ENCODE assay signal across 1 cellular context in genomic region chr6:138550346-138550767, GRCh38.
TF ChIP-seq lines count a peak whose summit lies in the region.

No MANE protein-coding gene starts in this region.

TF ChIP-seq in HepG2, 621 proteins besides CTCF, POLR2A, EP300 and RAD21 (continued from another document and continues in another):
- no peak for TF ChIP-seq ZNF800 (CRISPR knock-in tag; IDR thresholded peaks at IDR 0.05)
- no peak; the same call in 1 of the 2 replicates for TF ChIP-seq WIZ (CRISPR knock-in tag; IDR thresholded peaks at IDR 0.05)
- TF ChIP-seq MIER3 (CRISPR knock-in tag; IDR thresholded peaks at IDR 0.05; ENCODE audit: borderline replicate concordance) = peak; percentile 95
- no peak for TF ChIP-seq ZC3H4 (CRISPR knock-in tag; IDR thresholded peaks at IDR 0.05; ENCODE audit: borderline replicate concordance)
- TF ChIP-seq ZNF782 (CRISPR knock-in tag; IDR thresholded peaks at IDR 0.05; ENCODE audit: borderline replicate concordance) = no peak
- no peak for TF ChIP-seq ZNF256 (CRISPR knock-in tag; conservative IDR thresholded peaks at IDR 0.05)
- no peak for TF ChIP-seq SYNCRIP (IDR thresholded peaks at IDR 0.05; ENCODE audit: insufficient read depth, low read depth, low read length)
- TF ChIP-seq ZNF224 (CRISPR knock-in tag; IDR thresholded peaks at IDR 0.05) = no peak
- no peak; the same call in 1 of the 2 replicates for TF ChIP-seq NFYC (CRISPR knock-in tag; IDR thresholded peaks at IDR 0.05)
- TF ChIP-seq KMT2A (CRISPR knock-in tag; IDR thresholded peaks at IDR 0.05) = peak; percentile 92; the same call in 1 of the 2 replicates
- TF ChIP-seq ZNF772 (CRISPR knock-in tag; IDR thresholded peaks at IDR 0.05) = peak; percentile 64; the same call in 1 of the 2 replicates
- TF ChIP-seq ZNF292 (CRISPR knock-in tag; IDR thresholded peaks at IDR 0.05; ENCODE audit: borderline replicate concordance, low read depth) = peak; percentile 75; the same call in 1 of the 2 replicates
- 0 out of 2 replicates have a peak, but pooled peaks have one; percentile 47 for TF ChIP-seq RFXANK (CRISPR knock-in tag; IDR thresholded peaks at IDR 0.05)
- TF ChIP-seq ZFP82 (CRISPR knock-in tag; IDR thresholded peaks at IDR 0.05; ENCODE audit: borderline replicate concordance) = no peak
- peak; percentile 91 for TF ChIP-seq CEBPB (IDR thresholded peaks at IDR 0.05; ENCODE audit: borderline replicate concordance, low read depth, low read length)
- TF ChIP-seq MLXIP (CRISPR knock-in tag; IDR thresholded peaks at IDR 0.05; ENCODE audit: borderline replicate concordance) = no peak
- no peak for TF ChIP-seq MBNL3 (CRISPR knock-in tag; conservative IDR thresholded peaks at IDR 0.05)
- no peak for TF ChIP-seq ZBTB40 (IDR thresholded peaks at IDR 0.05)
- TF ChIP-seq ZBTB40 (CRISPR knock-in tag; IDR thresholded peaks at IDR 0.05) = no peak
- TF ChIP-seq ZNF280B (CRISPR knock-in tag; IDR thresholded peaks at IDR 0.05; ENCODE audit: borderline replicate concordance) = no peak
- TF ChIP-seq ZNF574 (CRISPR knock-in tag; IDR thresholded peaks at IDR 0.05) = peak; percentile 57; the same call in 1 of the 2 replicates
- TF ChIP-seq ZNF367 (CRISPR knock-in tag; IDR thresholded peaks at IDR 0.05; ENCODE audit: borderline replicate concordance) = no peak
- TF ChIP-seq TBP (CRISPR knock-in tag; IDR thresholded peaks at IDR 0.05) = no peak
- TF ChIP-seq ZNF777 (CRISPR knock-in tag; IDR thresholded peaks at IDR 0.05) = no peak
- no peak for TF ChIP-seq FOXC1 (CRISPR knock-in tag; IDR thresholded peaks at IDR 0.05; ENCODE audit: borderline replicate concordance)
- TF ChIP-seq PHF8 (CRISPR knock-in tag; IDR thresholded peaks at IDR 0.05) = no peak
- TF ChIP-seq ZNF614 (CRISPR knock-in tag; IDR thresholded peaks at IDR 0.05; ENCODE audit: borderline replicate concordance) = peak; percentile 89
- TF ChIP-seq CBX2 (IDR thresholded peaks at IDR 0.05; ENCODE audit: low read depth, low read length) = no peak
- TF ChIP-seq CBX2 (CRISPR knock-in tag; IDR thresholded peaks at IDR 0.05; ENCODE audit: low read depth) = no peak
- TF ChIP-seq ZNF747 (CRISPR knock-in tag; IDR thresholded peaks at IDR 0.05; ENCODE audit: borderline replicate concordance) = no peak
- no peak for TF ChIP-seq MED8 (CRISPR knock-in tag; IDR thresholded peaks at IDR 0.05; ENCODE audit: insufficient replicate concordance)
- no peak for TF ChIP-seq GLMP (CRISPR knock-in tag; IDR thresholded peaks at IDR 0.05; ENCODE audit: borderline replicate concordance)
- no peak for TF ChIP-seq ZNF776 (CRISPR knock-in tag; IDR thresholded peaks at IDR 0.05)
- TF ChIP-seq THAP9 (CRISPR knock-in tag; IDR thresholded peaks at IDR 0.05; ENCODE audit: borderline replicate concordance) = no peak
